Comparison of ENCODE assay signal across 1 cellular context in genomic region chr20:52454660-52455059, GRCh38.
TF ChIP-seq lines count a peak whose summit lies in the region.

No MANE protein-coding gene starts in this region.

TF ChIP-seq in IMR-90, 13 proteins besides CTCF, POLR2A, EP300 and RAD21 (continued from another document):
- TF ChIP-seq SMC3 (IDR thresholded peaks at IDR 0.05; ENCODE audit: low read depth, low read length) (no peak), USF2 (IDR thresholded peaks at IDR 0.05; ENCODE audit: low read depth, low read length) (no peak), MAFK (IDR thresholded peaks at IDR 0.05; ENCODE audit: low read depth, low read length) (no peak), ELK1 (IDR thresholded peaks at IDR 0.05; ENCODE audit: borderline replicate concordance, low read depth, low read length) (no peak), BHLHE40 (IDR thresholded peaks at IDR 0.05; ENCODE audit: low read depth, low read length) (no peak), MAZ (IDR thresholded peaks at IDR 0.05; ENCODE audit: borderline replicate concordance, low read depth, low read length) (no peak), CHD1 (IDR thresholded peaks at IDR 0.05; ENCODE audit: low read depth, low read length) (no peak), CEBPB (IDR thresholded peaks at IDR 0.05; ENCODE audit: low read depth, low read length) (no peak)
